In the genomic region with DNA sequence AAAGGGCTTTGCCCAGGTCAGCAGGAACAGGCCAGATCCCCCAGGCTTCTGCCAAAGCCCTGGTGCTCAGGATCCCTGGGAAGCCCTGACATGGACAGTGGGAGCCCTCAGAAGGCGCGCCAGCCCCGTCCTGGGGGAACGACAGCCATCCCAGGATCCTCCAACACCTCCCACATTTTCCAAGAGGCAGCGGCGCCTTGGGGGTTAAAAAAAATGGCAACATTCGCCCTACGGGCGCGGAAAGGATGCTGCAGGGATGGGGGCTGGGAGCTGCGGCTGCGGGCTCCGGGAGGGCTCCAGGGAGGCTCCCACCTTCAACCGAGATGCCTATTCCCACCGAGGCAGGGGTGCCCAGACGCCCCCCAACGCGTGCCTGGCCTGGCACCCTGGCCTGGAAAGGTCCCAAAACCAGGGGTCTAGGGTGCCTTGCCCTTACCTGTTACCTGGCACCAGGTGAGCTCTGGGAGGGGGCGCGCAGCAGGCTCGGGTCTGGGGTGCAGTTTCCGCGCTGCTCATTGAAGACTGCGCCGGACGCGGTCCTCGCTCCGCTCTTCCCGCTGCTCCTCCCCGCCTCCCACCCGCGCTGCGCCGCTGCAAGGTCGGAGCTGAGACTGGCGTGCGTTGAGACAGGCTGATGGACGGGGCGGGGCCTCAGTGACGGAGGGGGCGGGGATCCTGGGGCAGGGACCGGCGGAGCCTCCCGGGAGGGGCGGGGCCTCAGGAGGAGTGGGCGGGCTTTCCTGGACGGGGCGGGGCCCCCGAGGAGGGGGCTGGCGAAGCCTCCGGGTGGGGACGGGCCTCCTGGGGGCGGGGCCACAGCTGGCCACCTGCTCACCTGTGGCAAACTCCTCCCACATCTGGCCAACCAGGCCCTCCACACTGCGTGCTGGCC, we compare ENCODE assay signal across 8 cellular contexts. TPM values are rescaled to one million over a fixed set of nuclear protein-coding genes. Genes with fewer than 3 reads are reported as not detected.
A peak's percentile ranks its signal among the peaks of the same experiment; 100 is the strongest.
DNase-seq lines count a peak whose midpoint lies in the region; ATAC-seq, FAIRE-seq and TF ChIP-seq lines count a peak whose summit lies in the region.

TSS of gene ABCB9 (minus strand) at position 613 of the 892 bp plus-strand sequence. CDS start 6,228 bp downstream, outside the sequence.

- FAIRE-seq in pancreas (lab: Jason Lieb, UNC), result no peak

- peak in 1 of 2 donors; percentile 66 for TF ChIP-seq POLR2A in thyroid gland (IDR thresholded peaks at IDR 0.05)

- H4K20me1 ChIP-seq in SU-DHL-6 (ENCODE audit: low read depth, low read length), result no peaks in the 10 kb centered on the region

- peak; percentile 91 to 96 (median 93) for ATAC-seq in pancreas

- H3K9ac ChIP-seq in SU-DHL-6 (ENCODE audit: low read length), result no peak within 1 kb of the TSS

- H3K4me2 ChIP-seq in SU-DHL-6 (ENCODE audit: low read depth, low read length, poor library complexity, severe bottlenecking), result peak within 1 kb of the TSS; percentile 50

- H3K27me3 ChIP-seq in SU-DHL-6 (ENCODE audit: low read length) (no peaks in the 10 kb centered on the region), cardiac muscle cell (no peaks in the 10 kb centered on the region), pancreas (no peaks in the 10 kb centered on the region), thyroid gland (no peaks in the 10 kb centered on the region)

- TF ChIP-seq CTCF in SU-DHL-6 (IDR thresholded peaks at IDR 0.05; ENCODE audit: insufficient read depth, low read length, poor library complexity, severe bottlenecking), result no peak
- no peak for TF ChIP-seq CTCF in cardiac muscle cell (IDR thresholded peaks at IDR 0.05; ENCODE audit: low read depth, low read length)
- no peak for TF ChIP-seq CTCF in pancreas (IDR thresholded peaks at IDR 0.05)
- no peak for TF ChIP-seq CTCF in thyroid gland (IDR thresholded peaks at IDR 0.05)

- H3F3A ChIP-seq in SU-DHL-6 (ENCODE audit: insufficient read depth), result peaks cover 5% of the 10 kb centered on the region; the same call in 1 of the 2 replicates

- WGBS in pancreas, 2 donors, result 3 to 4% methylated on average over 49 to 55 of the region's 55 CpGs
- WGBS in thyroid gland, 2 donors, result 0 to 5% methylated on average over 5 to 27 of the region's 55 CpGs

- peaks cover 14% of the 10 kb centered on the region for H3K4me1 ChIP-seq in cardiac muscle cell (ENCODE audit: low read depth)
- peaks cover 15 to 34% (median 19%) of the 10 kb centered on the region in 3 donors for H3K4me1 ChIP-seq in pancreas
- peaks cover 22 to 43% of the 10 kb centered on the region in 2 donors for H3K4me1 ChIP-seq in thyroid gland

- no peaks in the 10 kb centered on the region for H3K9me2 ChIP-seq in SU-DHL-6 (replicated peaks; ENCODE audit: insufficient read depth, low read length)

- no peaks in the 10 kb centered on the region for H3K36me3 ChIP-seq in SU-DHL-6 (ENCODE audit: low read length)
- no peaks in the 10 kb centered on the region for H3K36me3 ChIP-seq in cardiac muscle cell
- no peaks in the 10 kb centered on the region for H3K36me3 ChIP-seq in pancreas
- H3K36me3 ChIP-seq in thyroid gland, result no peaks in the 10 kb centered on the region

- DNase-seq in DMS114 treated with DMSO at 0.1 percent for 48 hours (lab: John Stamatoyannopoulos, UW; ENCODE audit: unreplicated experiment) (peak; percentile 78), GOT3 (lab: John Stamatoyannopoulos, UW) (peak; percentile 49), NCI-H1048 (lab: John Stamatoyannopoulos, UW) (peak; percentile 82), cardiac muscle cell (ENCODE audit: low read depth in 1 of 2, low spot score in 1 of 2) (peak; percentile 93 to 96), pancreas (peak; percentile 96 to 99 (median 98)), thyroid gland (peak; percentile 95 to 96)
- DNase-seq in activated naive CD8-positive, alpha-beta T cell treated with anti-CD3 and anti-CD28 coated beads, Interleukin-2, amount 50 U/mL, for 16 hours (ENCODE audit: low read depth, low spot score), result peak; percentile 92

- intact Hi-C loops in pancreas (cut with DNase I), result no loop called here
- intact Hi-C loops in thyroid gland (cut with DNase I), result no loop called here

- no peaks in the 10 kb centered on the region for H3K79me2 ChIP-seq in SU-DHL-6 (ENCODE audit: insufficient read depth, low read length)

- H3K9me3 ChIP-seq in SU-DHL-6 (ENCODE audit: insufficient read depth, low read length), result no peaks in the 10 kb centered on the region
- H3K9me3 ChIP-seq in cardiac muscle cell (ENCODE audit: low read depth), result no peaks in the 10 kb centered on the region
- no peaks in the 10 kb centered on the region for H3K9me3 ChIP-seq in pancreas
- H3K9me3 ChIP-seq in thyroid gland, result no peaks in the 10 kb centered on the region

- H3K4me3 ChIP-seq in SU-DHL-6 (ENCODE audit: insufficient read depth, low read length, poor library complexity, severe bottlenecking) (peak within 1 kb of the TSS; percentile 28), cardiac muscle cell (peak within 1 kb of the TSS; percentile 58), pancreas (peak within 1 kb of the TSS; percentile 30 to 67 (median 42)), thyroid gland (replicated peaks in 1 of 3) (peak within 1 kb of the TSS in 2 of 3 donors; percentile 35 to 39)

- H2AFZ ChIP-seq in SU-DHL-6 (ENCODE audit: low read depth, low read length, severe bottlenecking), result no peak within 1 kb of the TSS

- H3K27ac ChIP-seq in SU-DHL-6 (ENCODE audit: low read depth, low read length), result no peak within 1 kb of the TSS
- no peak within 1 kb of the TSS for H3K27ac ChIP-seq in cardiac muscle cell
- peak within 1 kb of the TSS; percentile 20 to 53 (median 50) for H3K27ac ChIP-seq in pancreas
- peak within 1 kb of the TSS in 1 of 3 donors; percentile 4 for H3K27ac ChIP-seq in thyroid gland

RNA-seq across cellular contexts. Expression of gene ABCB9, which starts in this region (rescaled TPM):
- total RNA-seq in cardiac muscle cell (9.7 and 13.0 TPM in 2 replicates), pancreas (1 to 10 TPM; 1.3 to 4.8 (median 2.7) TPM), thyroid gland (1 to 10 TPM; 4.9 to 6.8 (median 5.3) TPM)
- polyA plus RNA-seq in cardiac muscle cell (5.2 and 10.0 TPM in 2 replicates), pancreas (1 to 10 TPM; 4.9 to 6.7 TPM)

Comparison
In these comparisons a context has a peak if more than half of its experiments do, and no peak if none do; other contexts are left out.
1. H3K27ac ChIP-seq: peak in pancreas (4 of 4); none in SU-DHL-6 (single experiment) and cardiac muscle cell (single experiment).
2. Peak in every context shown above with its lines, with median percentiles within 50 percentile points of each other: DNase-seq and H3K4me3 ChIP-seq.